In genomic region chr4:8704632-8705031, GRCh38 we compare ENCODE assay signal across 15 cellular contexts.
DNase-seq lines count a peak whose midpoint lies in the region; ATAC-seq and TF ChIP-seq lines count a peak whose summit lies in the region.
"Had no signal": no experiment of that assay in that cellular context is flagged by ENCODE, and none has a peak within 500 bp of the region (broad histone marks: within the 10 kb centered on the region; RNA-seq: fewer than 3 reads in every experiment).

No MANE protein-coding gene starts in this region.

- no peak overlapping the region for H3K4me3 Mint-ChIP-seq in endodermal cell

- no peak overlapping the region for H3K27ac Mint-ChIP-seq in endodermal cell

- H3K23ac ChIP-seq in neuronal stem cell (ENCODE audit: low read depth, low read length, poor library complexity), result no peak overlapping the region

- H3K9ac ChIP-seq in endodermal cell (ENCODE audit: extremely low read depth, low read length, poor library complexity, severe bottlenecking) (no peak overlapping the region), neuronal stem cell (ENCODE audit: low read depth, low read length, poor library complexity) (no peak overlapping the region)

- no peak overlapping the region for H3K4me3 ChIP-seq in right cardiac atrium (ENCODE audit: low read length)
- no peak overlapping the region for H3K4me3 ChIP-seq in endodermal cell (ENCODE audit: low read length)
- no peak overlapping the region for H3K4me3 ChIP-seq in neuronal stem cell (ENCODE audit: low read length in 2 of 2)
- H3K4me3 ChIP-seq: HAP-1, PC-9 had no signal

- H2BK15ac ChIP-seq in neuronal stem cell (ENCODE audit: low read length), result peak overlapping the region; percentile 60

- H2BK120ac ChIP-seq in neuronal stem cell (ENCODE audit: low read depth, low read length), result peak overlapping the region; percentile 78

- peak overlapping the region; percentile 49 for H4K91ac ChIP-seq in neuronal stem cell (ENCODE audit: low read depth, low read length, poor library complexity)

- no peaks in the 10 kb centered on the region for H3K79me1 ChIP-seq in neuronal stem cell (ENCODE audit: low read depth, low read length)

- H3K4me2 ChIP-seq in neuronal stem cell (ENCODE audit: insufficient read depth, low read length, poor library complexity, severe bottlenecking), result no peak overlapping the region
- H3K4me2 ChIP-seq: PC-9 had no signal

- no peak for TF ChIP-seq CTCF in endodermal cell (conservative IDR thresholded peaks at IDR 0.05)

- peaks cover 5% of the 10 kb centered on the region for H3K27me3 Mint-ChIP-seq in endodermal cell (ENCODE audit: insufficient read depth)

- peak overlapping the region; percentile 40 for H2AK5ac ChIP-seq in neuronal stem cell (ENCODE audit: low read depth, low read length)

- H3K4ac ChIP-seq in neuronal stem cell (ENCODE audit: low read length), result no peak overlapping the region

- peak overlapping the region; percentile 45 for H2BK5ac ChIP-seq in neuronal stem cell (ENCODE audit: low read length)

- H3K27me3 ChIP-seq in right cardiac atrium (ENCODE audit: control insufficient read depth, insufficient read depth) (no peaks in the 10 kb centered on the region), endodermal cell (ENCODE audit: control insufficient read depth, insufficient read depth, low read length, poor library complexity, severe bottlenecking) (no peaks in the 10 kb centered on the region), neuronal stem cell (ENCODE audit: control insufficient read depth in 3 of 3, insufficient read depth in 3 of 3, low read depth in 1 of 3, low read length in 3 of 3) (peaks cover 0 to 67% (median 0%) of the 10 kb centered on the region in 3 experiments)

- H3K9me3 ChIP-seq in right cardiac atrium (ENCODE audit: control insufficient read depth, low read length) (no peaks in the 10 kb centered on the region), endodermal cell (ENCODE audit: control insufficient read depth, low read length) (no peaks in the 10 kb centered on the region), neuronal stem cell (replicated peaks in 1 of 2; ENCODE audit: control insufficient read depth in 2 of 2, insufficient read depth in 1 of 2, low read depth in 1 of 2, low read length in 2 of 2) (no peaks in the 10 kb centered on the region)
- H3K9me3 ChIP-seq: HAP-1 had no signal

- WGBS in right cardiac atrium, result 84% methylated on average over 9 of the region's 9 CpGs
- 97 to 100% methylated on average over 1 to 9 of the region's 9 CpGs for WGBS in endodermal cell (ENCODE audit: insufficient coverage in 1 of 2, insufficient read length in 1 of 2), 2 experiments
- WGBS in neuronal stem cell (ENCODE audit: extremely low coverage in 2 of 2, insufficient read length in 2 of 2, insufficient replicate concordance in 1 of 2), 2 donors, result no CpG with 5 or more reads among the region's 9 CpGs

- H2BK12ac ChIP-seq in neuronal stem cell (ENCODE audit: low read length), result peak overlapping the region; percentile 99

- H3K36me3 Mint-ChIP-seq in endodermal cell (ENCODE audit: low read depth), result no peaks in the 10 kb centered on the region

- H3K4me1 Mint-ChIP-seq in endodermal cell, result no peaks in the 10 kb centered on the region

- peak overlapping the region; percentile 92 for H3K18ac ChIP-seq in neuronal stem cell (ENCODE audit: low read length)

- H3K4me1 ChIP-seq in right cardiac atrium (ENCODE audit: control insufficient read depth, insufficient read depth, low read length), result no peaks in the 10 kb centered on the region
- no peaks in the 10 kb centered on the region for H3K4me1 ChIP-seq in endodermal cell (ENCODE audit: control insufficient read depth, insufficient read depth, low read length)
- H3K4me1 ChIP-seq in neuronal stem cell (ENCODE audit: control insufficient read depth in 2 of 2, insufficient read depth in 1 of 2, low read depth in 1 of 2, low read length in 2 of 2), result peaks cover 0 to 22% of the 10 kb centered on the region in 2 donors
- H3K4me1 ChIP-seq: HAP-1 had no signal

- peak; percentile 61 for DNase-seq in cardiac septum (ENCODE audit: low spot score)
- no peak for DNase-seq in right cardiac atrium
- DNase-seq in endodermal cell, result peak; percentile 38
- no peak for DNase-seq in neuronal stem cell (ENCODE audit: low spot score)
- DNase-seq in HT-29 (ENCODE audit: low spot score), result no peak
- no peak for DNase-seq in T-helper 2 cell
- DNase-seq in NCI-H2029 (lab: John Stamatoyannopoulos, UW), result no peak
- DNase-seq: Karpas-422, NCI-H1105 treated with DMSO at 0.1 percent for 48 hours, NCI-H187, NCI-H446 treated with DMSO at 0.1 percent for 48 hours, NCI-H748 treated with DMSO at 0.1 percent for 48 hours, PC-9 had no signal

- no peak overlapping the region for H3K27ac ChIP-seq in right cardiac atrium (ENCODE audit: low read length)
- H3K27ac ChIP-seq in endodermal cell (ENCODE audit: low read depth, low read length), result no peak overlapping the region
- no peak overlapping the region for H3K27ac ChIP-seq in neuronal stem cell (replicated peaks; ENCODE audit: low read length)
- H3K27ac ChIP-seq: PC-9 had no signal

- no peak overlapping the region for H4K8ac ChIP-seq in neuronal stem cell (ENCODE audit: low read depth, low read length)

- H3K14ac ChIP-seq in neuronal stem cell (ENCODE audit: low read length), result no peak overlapping the region

- ATAC-seq in right cardiac atrium, result no peak
- ATAC-seq in GM18511 (IDR thresholded peaks at IDR 0.05; ENCODE audit: unreplicated experiment), result no peak

- H2AFZ ChIP-seq in neuronal stem cell (ENCODE audit: low read length), result no peak overlapping the region
- H2AFZ ChIP-seq: PC-9 had no signal

- H3K36me3 ChIP-seq in endodermal cell (ENCODE audit: control insufficient read depth, insufficient read depth, low read length) (no peaks in the 10 kb centered on the region), neuronal stem cell (replicated peaks in 1 of 2; ENCODE audit: control insufficient read depth in 2 of 2, insufficient read depth in 2 of 2, low read length in 2 of 2) (no peaks in the 10 kb centered on the region)
- H3K36me3 ChIP-seq: HAP-1 had no signal

- intact Hi-C loops in cardiac septum (cut with DNase I), result no loop called here
- intact Hi-C loops in right cardiac atrium (cut with DNase I), result no loop called here

- H3K9me3 Mint-ChIP-seq in endodermal cell, result no peaks in the 10 kb centered on the region

Comparison
In these comparisons a context has a peak if more than half of its experiments do, and no peak if none do; other contexts are left out.
1. DNase-seq: peak in cardiac septum (single experiment) and endodermal cell (single experiment); none in right cardiac atrium (0 of 3), neuronal stem cell (single experiment), HT-29 (single experiment), T-helper 2 cell (0 of 5) and NCI-H2029 (single experiment).